1 cellular context compared by ENCODE assay signal in the genomic region with DNA sequence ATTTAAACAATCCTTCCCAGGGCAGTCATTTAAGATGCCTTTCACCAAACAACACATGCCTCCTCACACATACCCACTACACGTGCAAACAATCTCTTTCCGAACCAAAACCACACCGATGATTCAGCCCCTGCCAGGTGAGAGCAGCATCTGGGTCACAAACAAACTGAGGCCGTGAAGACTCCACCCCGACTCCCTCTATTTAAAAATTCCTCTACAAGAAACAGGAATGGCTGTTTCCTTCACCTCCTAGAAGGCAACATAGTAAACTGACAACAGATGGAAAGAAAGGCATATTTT.
TF ChIP-seq lines count a peak whose summit lies in the region.

No MANE protein-coding gene starts in this region.

TF ChIP-seq in WTC11, 78 proteins besides CTCF, POLR2A, EP300 and RAD21 (continued from another document):
- TF ChIP-seq, protein P1, sequence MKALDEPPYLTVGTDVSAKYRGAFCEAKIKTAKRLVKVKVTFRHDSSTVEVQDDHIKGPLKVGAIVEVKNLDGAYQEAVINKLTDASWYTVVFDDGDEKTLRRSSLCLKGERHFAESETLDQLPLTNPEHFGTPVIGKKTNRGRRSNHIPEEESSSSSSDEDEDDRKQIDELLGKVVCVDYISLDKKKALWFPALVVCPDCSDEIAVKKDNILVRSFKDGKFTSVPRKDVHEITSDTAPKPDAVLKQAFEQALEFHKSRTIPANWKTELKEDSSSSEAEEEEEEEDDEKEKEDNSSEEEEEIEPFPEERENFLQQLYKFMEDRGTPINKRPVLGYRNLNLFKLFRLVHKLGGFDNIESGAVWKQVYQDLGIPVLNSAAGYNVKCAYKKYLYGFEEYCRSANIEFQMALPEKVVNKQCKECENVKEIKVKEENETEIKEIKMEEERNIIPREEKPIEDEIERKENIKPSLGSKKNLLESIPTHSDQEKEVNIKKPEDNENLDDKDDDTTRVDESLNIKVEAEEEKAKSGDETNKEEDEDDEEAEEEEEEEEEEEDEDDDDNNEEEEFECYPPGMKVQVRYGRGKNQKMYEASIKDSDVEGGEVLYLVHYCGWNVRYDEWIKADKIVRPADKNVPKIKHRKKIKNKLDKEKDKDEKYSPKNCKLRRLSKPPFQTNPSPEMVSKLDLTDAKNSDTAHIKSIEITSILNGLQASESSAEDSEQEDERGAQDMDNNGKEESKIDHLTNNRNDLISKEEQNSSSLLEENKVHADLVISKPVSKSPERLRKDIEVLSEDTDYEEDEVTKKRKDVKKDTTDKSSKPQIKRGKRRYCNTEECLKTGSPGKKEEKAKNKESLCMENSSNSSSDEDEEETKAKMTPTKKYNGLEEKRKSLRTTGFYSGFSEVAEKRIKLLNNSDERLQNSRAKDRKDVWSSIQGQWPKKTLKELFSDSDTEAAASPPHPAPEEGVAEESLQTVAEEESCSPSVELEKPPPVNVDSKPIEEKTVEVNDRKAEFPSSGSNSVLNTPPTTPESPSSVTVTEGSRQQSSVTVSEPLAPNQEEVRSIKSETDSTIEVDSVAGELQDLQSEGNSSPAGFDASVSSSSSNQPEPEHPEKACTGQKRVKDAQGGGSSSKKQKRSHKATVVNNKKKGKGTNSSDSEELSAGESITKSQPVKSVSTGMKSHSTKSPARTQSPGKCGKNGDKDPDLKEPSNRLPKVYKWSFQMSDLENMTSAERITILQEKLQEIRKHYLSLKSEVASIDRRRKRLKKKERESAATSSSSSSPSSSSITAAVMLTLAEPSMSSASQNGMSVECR (CRISPR knock-in tag; IDR thresholded peaks at IDR 0.05; ENCODE audit: borderline replicate concordance) = no peak
- TF ChIP-seq, protein P2, sequence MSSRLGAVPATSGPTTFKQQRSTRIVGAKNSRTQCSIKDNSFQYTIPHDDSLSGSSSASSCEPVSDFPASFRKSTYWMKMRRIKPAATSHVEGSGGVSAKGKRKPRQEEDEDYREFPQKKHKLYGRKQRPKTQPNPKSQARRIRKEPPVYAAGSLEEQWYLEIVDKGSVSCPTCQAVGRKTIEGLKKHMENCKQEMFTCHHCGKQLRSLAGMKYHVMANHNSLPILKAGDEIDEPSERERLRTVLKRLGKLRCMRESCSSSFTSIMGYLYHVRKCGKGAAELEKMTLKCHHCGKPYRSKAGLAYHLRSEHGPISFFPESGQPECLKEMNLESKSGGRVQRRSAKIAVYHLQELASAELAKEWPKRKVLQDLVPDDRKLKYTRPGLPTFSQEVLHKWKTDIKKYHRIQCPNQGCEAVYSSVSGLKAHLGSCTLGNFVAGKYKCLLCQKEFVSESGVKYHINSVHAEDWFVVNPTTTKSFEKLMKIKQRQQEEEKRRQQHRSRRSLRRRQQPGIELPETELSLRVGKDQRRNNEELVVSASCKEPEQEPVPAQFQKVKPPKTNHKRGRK (CRISPR knock-in tag; IDR thresholded peaks at IDR 0.05; ENCODE audit: borderline replicate concordance) = no peak
- TF ChIP-seq, protein P3, sequence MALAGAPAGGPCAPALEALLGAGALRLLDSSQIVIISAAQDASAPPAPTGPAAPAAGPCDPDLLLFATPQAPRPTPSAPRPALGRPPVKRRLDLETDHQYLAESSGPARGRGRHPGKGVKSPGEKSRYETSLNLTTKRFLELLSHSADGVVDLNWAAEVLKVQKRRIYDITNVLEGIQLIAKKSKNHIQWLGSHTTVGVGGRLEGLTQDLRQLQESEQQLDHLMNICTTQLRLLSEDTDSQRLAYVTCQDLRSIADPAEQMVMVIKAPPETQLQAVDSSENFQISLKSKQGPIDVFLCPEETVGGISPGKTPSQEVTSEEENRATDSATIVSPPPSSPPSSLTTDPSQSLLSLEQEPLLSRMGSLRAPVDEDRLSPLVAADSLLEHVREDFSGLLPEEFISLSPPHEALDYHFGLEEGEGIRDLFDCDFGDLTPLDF (CRISPR knock-in tag; IDR thresholded peaks at IDR 0.05) = no peak
- TF ChIP-seq, protein P4, sequence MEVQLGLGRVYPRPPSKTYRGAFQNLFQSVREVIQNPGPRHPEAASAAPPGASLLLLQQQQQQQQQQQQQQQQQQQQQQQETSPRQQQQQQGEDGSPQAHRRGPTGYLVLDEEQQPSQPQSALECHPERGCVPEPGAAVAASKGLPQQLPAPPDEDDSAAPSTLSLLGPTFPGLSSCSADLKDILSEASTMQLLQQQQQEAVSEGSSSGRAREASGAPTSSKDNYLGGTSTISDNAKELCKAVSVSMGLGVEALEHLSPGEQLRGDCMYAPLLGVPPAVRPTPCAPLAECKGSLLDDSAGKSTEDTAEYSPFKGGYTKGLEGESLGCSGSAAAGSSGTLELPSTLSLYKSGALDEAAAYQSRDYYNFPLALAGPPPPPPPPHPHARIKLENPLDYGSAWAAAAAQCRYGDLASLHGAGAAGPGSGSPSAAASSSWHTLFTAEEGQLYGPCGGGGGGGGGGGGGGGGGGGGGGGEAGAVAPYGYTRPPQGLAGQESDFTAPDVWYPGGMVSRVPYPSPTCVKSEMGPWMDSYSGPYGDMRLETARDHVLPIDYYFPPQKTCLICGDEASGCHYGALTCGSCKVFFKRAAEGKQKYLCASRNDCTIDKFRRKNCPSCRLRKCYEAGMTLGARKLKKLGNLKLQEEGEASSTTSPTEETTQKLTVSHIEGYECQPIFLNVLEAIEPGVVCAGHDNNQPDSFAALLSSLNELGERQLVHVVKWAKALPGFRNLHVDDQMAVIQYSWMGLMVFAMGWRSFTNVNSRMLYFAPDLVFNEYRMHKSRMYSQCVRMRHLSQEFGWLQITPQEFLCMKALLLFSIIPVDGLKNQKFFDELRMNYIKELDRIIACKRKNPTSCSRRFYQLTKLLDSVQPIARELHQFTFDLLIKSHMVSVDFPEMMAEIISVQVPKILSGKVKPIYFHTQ (CRISPR knock-in tag; IDR thresholded peaks at IDR 0.05) = no peak
- TF ChIP-seq SP1 (CRISPR knock-in tag; conservative IDR thresholded peaks at IDR 0.05) = no peak
- TF ChIP-seq, protein P5, sequence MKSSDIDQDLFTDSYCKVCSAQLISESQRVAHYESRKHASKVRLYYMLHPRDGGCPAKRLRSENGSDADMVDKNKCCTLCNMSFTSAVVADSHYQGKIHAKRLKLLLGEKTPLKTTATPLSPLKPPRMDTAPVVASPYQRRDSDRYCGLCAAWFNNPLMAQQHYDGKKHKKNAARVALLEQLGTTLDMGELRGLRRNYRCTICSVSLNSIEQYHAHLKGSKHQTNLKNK (CRISPR knock-in tag; IDR thresholded peaks at IDR 0.05) = no peak
- no peak for TF ChIP-seq RELA (CRISPR knock-in tag; IDR thresholded peaks at IDR 0.05; ENCODE audit: borderline replicate concordance)
- no peak for TF ChIP-seq IRF2 (CRISPR knock-in tag; IDR thresholded peaks at IDR 0.05; ENCODE audit: borderline replicate concordance, low read depth)
- TF ChIP-seq, protein P6, sequence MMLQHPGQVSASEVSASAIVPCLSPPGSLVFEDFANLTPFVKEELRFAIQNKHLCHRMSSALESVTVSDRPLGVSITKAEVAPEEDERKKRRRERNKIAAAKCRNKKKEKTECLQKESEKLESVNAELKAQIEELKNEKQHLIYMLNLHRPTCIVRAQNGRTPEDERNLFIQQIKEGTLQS (CRISPR knock-in tag; conservative IDR thresholded peaks at IDR 0.05) = no peak
- TF ChIP-seq NR1H2 (CRISPR knock-in tag; IDR thresholded peaks at IDR 0.05) = no peak
- no peak for TF ChIP-seq ETV6 (CRISPR knock-in tag; IDR thresholded peaks at IDR 0.05)
- TF ChIP-seq, protein P7, sequence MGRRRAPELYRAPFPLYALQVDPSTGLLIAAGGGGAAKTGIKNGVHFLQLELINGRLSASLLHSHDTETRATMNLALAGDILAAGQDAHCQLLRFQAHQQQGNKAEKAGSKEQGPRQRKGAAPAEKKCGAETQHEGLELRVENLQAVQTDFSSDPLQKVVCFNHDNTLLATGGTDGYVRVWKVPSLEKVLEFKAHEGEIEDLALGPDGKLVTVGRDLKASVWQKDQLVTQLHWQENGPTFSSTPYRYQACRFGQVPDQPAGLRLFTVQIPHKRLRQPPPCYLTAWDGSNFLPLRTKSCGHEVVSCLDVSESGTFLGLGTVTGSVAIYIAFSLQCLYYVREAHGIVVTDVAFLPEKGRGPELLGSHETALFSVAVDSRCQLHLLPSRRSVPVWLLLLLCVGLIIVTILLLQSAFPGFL (CRISPR knock-in tag; IDR thresholded peaks at IDR 0.05; ENCODE audit: borderline replicate concordance) = no peak
- TF ChIP-seq KAT7 (CRISPR knock-in tag; IDR thresholded peaks at IDR 0.05; ENCODE audit: borderline replicate concordance) = no peak
- TF ChIP-seq, protein P8, sequence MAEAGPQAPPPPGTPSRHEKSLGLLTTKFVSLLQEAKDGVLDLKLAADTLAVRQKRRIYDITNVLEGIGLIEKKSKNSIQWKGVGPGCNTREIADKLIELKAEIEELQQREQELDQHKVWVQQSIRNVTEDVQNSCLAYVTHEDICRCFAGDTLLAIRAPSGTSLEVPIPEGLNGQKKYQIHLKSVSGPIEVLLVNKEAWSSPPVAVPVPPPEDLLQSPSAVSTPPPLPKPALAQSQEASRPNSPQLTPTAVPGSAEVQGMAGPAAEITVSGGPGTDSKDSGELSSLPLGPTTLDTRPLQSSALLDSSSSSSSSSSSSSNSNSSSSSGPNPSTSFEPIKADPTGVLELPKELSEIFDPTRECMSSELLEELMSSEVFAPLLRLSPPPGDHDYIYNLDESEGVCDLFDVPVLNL (CRISPR knock-in tag; IDR thresholded peaks at IDR 0.05; ENCODE audit: borderline replicate concordance, low read depth) = no peak
TF ChIP-seq in WTC11: peak in this region for 0.
